Comparison of ENCODE assay signal across 16 cellular contexts in genomic region chr10:21530616-21531015, GRCh38. TPM values are rescaled to one million over a fixed set of nuclear protein-coding genes. Genes with fewer than 3 reads are reported as not detected.
DNase-seq lines count a peak whose midpoint lies in the region; ATAC-seq, FAIRE-seq and TF ChIP-seq lines count a peak whose summit lies in the region.
"Had no signal": no experiment of that assay in that cellular context is flagged by ENCODE, and none has a peak within 500 bp of the region (broad histone marks: within the 10 kb centered on the region; RNA-seq: fewer than 3 reads in every experiment).

No MANE protein-coding gene starts in this region.

- H3K4me3 Mint-ChIP-seq in Calu3 (ENCODE audit: low read depth, unreplicated experiment), result no peak overlapping the region
- no peak overlapping the region for H3K4me3 Mint-ChIP-seq in T-helper 2 cell treated with Interferon-gamma antibody and Interleukin-4, amounts not matched to agents 5 μg/mL and 100 μg/mL, for 36 hours
- H3K4me3 Mint-ChIP-seq: CD14-positive monocyte; naive thymus-derived CD8-positive, alpha-beta T cell; stimulated activated memory B cell treated with anti-CD40 and anti-IgM and Interleukin-4, amounts not matched to agents 10 μg/mL and 1 μg/mL and 100 μg/mL, for 72 hours had no signal

- TF ChIP-seq POLR2A in A549 (IDR thresholded peaks at IDR 0.05; ENCODE audit: low read length), result no peak

- peaks cover 27% of the 10 kb centered on the region for H3K4me1 ChIP-seq in A549
- peaks cover 12 to 21% (median 16%) of the 10 kb centered on the region in 3 donors for H3K4me1 ChIP-seq in pancreas
- H3K4me1 ChIP-seq in ascending aorta, result peaks cover 0 to 6% of the 10 kb centered on the region in 2 donors

- DNase-seq in A549 (ENCODE audit: low read depth in 1 of 2, low spot score in 1 of 2) (peak in 1 of 2 experiments; percentile 16), DMS53 treated with DMSO at 0.1 percent for 48 hours (lab: John Stamatoyannopoulos, UW; ENCODE audit: unreplicated experiment) (peak; percentile 43), cerebellar cortex (ENCODE audit: low spot score) (peak; percentile 13), pancreas (no peak), Calu3 (no peak), ascending aorta (ENCODE audit: low spot score in 2 of 2) (no peak)
- no peak for DNase-seq in T-helper 2 cell treated with Interferon-gamma antibody and Interleukin-4, amounts not matched to agents 5 μg/mL and 100 μg/mL, for 36 hours (ENCODE audit: low spot score)
- DNase-seq: activated effector memory CD4-positive, alpha-beta T cell treated with Interleukin-2 at 50 U/mL for 16 hours; left lung; naive thymus-derived CD8-positive, alpha-beta T cell; NCI-H446 treated with DMSO at 0.1 percent for 48 hours; PC-3 had no signal

- H3K4me2 ChIP-seq in A549, result peak overlapping the region; percentile 83

- no peak for TF ChIP-seq EP300 in A549 (IDR thresholded peaks at IDR 0.05)

- H3K9me3 Mint-ChIP-seq in Calu3 (ENCODE audit: low read depth, unreplicated experiment), result no peaks in the 10 kb centered on the region
- no peaks in the 10 kb centered on the region for H3K9me3 Mint-ChIP-seq in T-helper 2 cell treated with Interferon-gamma antibody and Interleukin-4, amounts not matched to agents 5 μg/mL and 100 μg/mL, for 36 hours
- H3K9me3 Mint-ChIP-seq: naive thymus-derived CD8-positive, alpha-beta T cell; stimulated activated memory B cell treated with anti-CD40 and anti-IgM and Interleukin-4, amounts not matched to agents 10 μg/mL and 1 μg/mL and 100 μg/mL, for 72 hours had no signal

- ATAC-seq in A549 (no peak), pancreas (no peak)
- ATAC-seq: GM12878; left lung; naive thymus-derived CD8-positive, alpha-beta T cell; PC-3; stimulated activated memory B cell treated with anti-CD40 and anti-IgM and Interleukin-4, amounts not matched to agents 10 μg/mL and 1 μg/mL and 100 μg/mL, for 72 hours had no signal

- intact Hi-C loops in pancreas (cut with DNase I), result no loop called here
- intact Hi-C loops in Calu3 (cut with micrococcal nuclease; ENCODE audit: unreplicated experiment), result no loop called here
- intact Hi-C loops in ascending aorta (cut with DNase I), result loop anchor here (5.0 to 10.0 kb wide), 3 partner anchors 474 to 812 kb away; partner anchors contain the start of gene DNAJC1

- H3K4me3 ChIP-seq in A549 (no peak overlapping the region; the same call in 2 of the 3 replicates), pancreas (no peak overlapping the region), ascending aorta (no peak overlapping the region)
- H3K4me3 ChIP-seq: GM12878, HAP-1, left lung had no signal

- H3K27me3 ChIP-seq in pancreas (no peaks in the 10 kb centered on the region), ascending aorta (no peaks in the 10 kb centered on the region)
- H3K27me3 ChIP-seq: left lung had no signal

- WGBS in A549 (ENCODE audit: missing lambda C conversion rate), result 5% methylated on average over 1 of the region's 1 CpG
- 0% methylated on average over 1 of the region's 1 CpG for WGBS in pancreas, 2 donors

- POLR2A ChIA-PET in A549 (lab: Yijun Ruan, JAX), result interaction anchor here (0.7 to 1.9 kb wide), 2 partner anchors 34 to 452 kb away, joined by 3 to 11 read pairs; no protein-coding TSS in a partner anchor

- no TSS peak for BruUV-seq in Calu3 (replicated peaks; lab: Mats Ljungman, UMichigan)

- TF ChIP-seq RAD21 in A549 (conservative IDR thresholded peaks at IDR 0.05 in 1 of 2, IDR thresholded peaks at IDR 0.05 in 1 of 2), result no peak

- peaks cover 13% of the 10 kb centered on the region for H3K27me3 Mint-ChIP-seq in Calu3 (ENCODE audit: unreplicated experiment)
- peaks cover 38% of the 10 kb centered on the region for H3K27me3 Mint-ChIP-seq in T-helper 2 cell treated with Interferon-gamma antibody and Interleukin-4, amounts not matched to agents 5 μg/mL and 100 μg/mL, for 36 hours (ENCODE audit: low read depth)

- H3K27ac ChIP-seq in A549 (peak overlapping the region; percentile 72 to 94; a peak in 5 of 6 replicates), pancreas (peak overlapping the region in 3 of 4 donors; percentile 12 to 99 (median 98)), ascending aorta (no peak overlapping the region)
- H3K27ac ChIP-seq: left lung had no signal

- H3K4me1 Mint-ChIP-seq in Calu3 (ENCODE audit: low read depth, unreplicated experiment), result no peaks in the 10 kb centered on the region
- peaks cover 23% of the 10 kb centered on the region for H3K4me1 Mint-ChIP-seq in T-helper 2 cell treated with Interferon-gamma antibody and Interleukin-4, amounts not matched to agents 5 μg/mL and 100 μg/mL, for 36 hours (ENCODE audit: low read depth)

- H3K36me3 Mint-ChIP-seq in Calu3 (ENCODE audit: insufficient read depth, unreplicated experiment), result peaks cover 45% of the 10 kb centered on the region
- H3K36me3 Mint-ChIP-seq in T-helper 2 cell treated with Interferon-gamma antibody and Interleukin-4, amounts not matched to agents 5 μg/mL and 100 μg/mL, for 36 hours (ENCODE audit: low read depth), result peaks cover 5% of the 10 kb centered on the region
- H3K36me3 Mint-ChIP-seq: CD14-positive monocyte; naive thymus-derived CD8-positive, alpha-beta T cell; stimulated activated memory B cell treated with anti-CD40 and anti-IgM and Interleukin-4, amounts not matched to agents 10 μg/mL and 1 μg/mL and 100 μg/mL, for 72 hours had no signal

- TF ChIP-seq CTCF in A549 (IDR thresholded peaks at IDR 0.05) (no peak), pancreas (IDR thresholded peaks at IDR 0.05) (no peak), Calu3 (IDR thresholded peaks at IDR 0.05; ENCODE audit: unreplicated experiment) (no peak), ascending aorta (IDR thresholded peaks at IDR 0.05) (no peak)

- CTCF ChIA-PET in A549 (lab: Yijun Ruan, JAX) (interaction anchor here (5.9 kb wide), 1 partner anchor 35 kb away, joined by 37 read pairs; no protein-coding TSS in a partner anchor), Calu3 (lab: Charles Lee) (no interaction called here)

- H3K36me3 ChIP-seq in pancreas (no peaks in the 10 kb centered on the region), ascending aorta (no peaks in the 10 kb centered on the region)
- H3K36me3 ChIP-seq: left lung had no signal

- FAIRE-seq in A549 (lab: Jason Lieb, UNC), result no peak
- FAIRE-seq in pancreas (lab: Jason Lieb, UNC), result no peak
- FAIRE-seq: GM12878 had no signal

- H3K9me3 ChIP-seq in A549, result no peaks in the 10 kb centered on the region
- H3K9me3 ChIP-seq in pancreas, result no peaks in the 10 kb centered on the region
- no peaks in the 10 kb centered on the region for H3K9me3 ChIP-seq in ascending aorta
- H3K9me3 ChIP-seq: HAP-1, left lung had no signal

- no peak overlapping the region for H3K27ac Mint-ChIP-seq in Calu3 (ENCODE audit: unreplicated experiment)
- no peak overlapping the region for H3K27ac Mint-ChIP-seq in T-helper 2 cell treated with Interferon-gamma antibody and Interleukin-4, amounts not matched to agents 5 μg/mL and 100 μg/mL, for 36 hours
- H3K27ac Mint-ChIP-seq: CD14-positive monocyte; naive thymus-derived CD8-positive, alpha-beta T cell; stimulated activated memory B cell treated with anti-CD40 and anti-IgM and Interleukin-4, amounts not matched to agents 10 μg/mL and 1 μg/mL and 100 μg/mL, for 72 hours had no signal

TF ChIP-seq in A549, 52 proteins besides CTCF, POLR2A, EP300 and RAD21:
- no peak for TF ChIP-seq ATOH8 (CRISPR knock-in tag; IDR thresholded peaks at IDR 0.05; ENCODE audit: low read depth)
- TF ChIP-seq ZFP36 (IDR thresholded peaks at IDR 0.05; ENCODE audit: borderline replicate concordance, partially characterized antibody), result no peak
- no peak for TF ChIP-seq MAFK (IDR thresholded peaks at IDR 0.05; ENCODE audit: partially characterized antibody)
- TF ChIP-seq CBX8 (IDR thresholded peaks at IDR 0.05), result no peak

RNA-seq across cellular contexts. Expression of gene MLLT10, which starts 3.4 kb away (rescaled TPM):
- polyA plus RNA-seq in A549 (2011; rRNA removed) (54.1 and 55.5 TPM in 2 replicates), A549 (2017; fragmentation: RNase III; extraction: RNeasy Plus Mini Kit Qiagen cat#74134 plus additional on column Dnase treatment) (35.3 to 41.7 TPM (median 38.9 TPM) in 3 replicates), pancreas (10 to 100 TPM; 11.3 to 14.5 TPM)
- polyA plus RNA-seq in A549 (2012; cell fraction: cytosol; rRNA removed), result 28.8 and 31.8 TPM in 2 replicates
- 26.3 and 38.8 TPM in 2 replicates for polyA plus RNA-seq in A549 (2012; cell fraction: nucleus; rRNA removed)
- polyA minus RNA-seq in A549 (2011; rRNA and poly(A)+ RNA removed), result 65.1 and 116 TPM in 2 replicates
- total RNA-seq in pancreas (10 to 100 TPM; 10.7 to 25.1 (median 15.4) TPM), Calu3 (2022) (32.1 and 34.7 TPM in 2 replicates), ascending aorta (16.3 TPM)

RNA-seq across cellular contexts. Expression of gene SKIDA1, which starts 5.1 kb away (rescaled TPM):
- 0.87 and 1.0 TPM in 2 replicates for polyA plus RNA-seq in A549 (2011; rRNA removed)
- 0.54 and 0.60 TPM in 2 replicates for polyA plus RNA-seq in A549 (2012; cell fraction: cytosol; rRNA removed)
- polyA plus RNA-seq in A549 (2012; cell fraction: nucleus; rRNA removed), result 0.48 and 0.60 TPM in 2 replicates
- polyA plus RNA-seq in A549 (2017; fragmentation: RNase III; extraction: RNeasy Plus Mini Kit Qiagen cat#74134 plus additional on column Dnase treatment), result 3.5 to 4.2 TPM (median 4.1 TPM) in 3 replicates
- 1.2 and 1.4 TPM in 2 replicates for polyA minus RNA-seq in A549 (2011; rRNA and poly(A)+ RNA removed)
- under 1 TPM; 0.51 to 0.97 (median 0.62) TPM for total RNA-seq in pancreas
- under 1 TPM; 0.23 to 0.52 TPM for polyA plus RNA-seq in pancreas
- total RNA-seq in Calu3 (2022), result 0.40 TPM in 1 of 2 replicates, not detected in the other
- total RNA-seq in ascending aorta, result not detected
- polyA plus RNA-seq: naive thymus-derived CD8-positive, alpha-beta T cell had no signal

Comparison
In these comparisons a context has a peak if more than half of its experiments do, and no peak if none do; other contexts are left out.
1. DNase-seq: peak in DMS53 treated with DMSO at 0.1 percent for 48 hours (single experiment) and cerebellar cortex (single experiment); none in pancreas (0 of 6), Calu3 (single experiment), T-helper 2 cell treated with Interferon-gamma antibody and Interleukin-4, amounts not matched to agents 5 μg/mL and 100 μg/mL, for 36 hours (single experiment) and ascending aorta (0 of 2).
2. H3K27ac ChIP-seq: peak in A549 (2 of 2) and pancreas (3 of 4); none in ascending aorta (0 of 2).